27 cellular contexts compared by ENCODE assay signal in the genomic region with DNA sequence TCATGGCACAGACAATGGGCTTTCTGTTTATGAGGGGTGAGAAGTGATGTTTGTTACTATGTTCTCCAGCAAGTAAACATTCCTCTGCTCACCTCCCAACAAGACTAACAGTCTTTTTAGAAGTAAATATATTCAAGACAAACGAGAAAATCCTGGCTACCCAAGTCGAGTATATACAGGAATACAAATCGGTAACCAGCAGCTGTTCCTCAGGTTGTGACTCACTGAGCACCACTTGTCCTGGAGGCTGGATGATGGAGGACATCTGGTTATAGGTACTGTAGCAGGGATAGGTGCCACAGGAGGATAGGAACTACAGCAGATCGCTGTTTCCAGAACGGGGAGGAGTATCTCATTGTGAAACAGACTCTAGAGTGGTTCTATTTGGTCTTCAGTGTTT. TPM values are rescaled to one million over a fixed set of nuclear protein-coding genes. Genes with fewer than 3 reads are reported as not detected.
"Had no signal": no experiment of that assay in that cellular context is flagged by ENCODE, and none has a peak within 500 bp of the region (broad histone marks: within the 10 kb centered on the region; RNA-seq: fewer than 3 reads in every experiment).

No MANE protein-coding gene starts in this region.

- H3K4me1 ChIP-seq: parathyroid adenoma had no signal

- H3K4me3 ChIP-seq: ascending aorta, esophagus muscularis mucosa, heart left ventricle, right atrium auricular region, tibial nerve had no signal

- H3K4me3 Mint-ChIP-seq: activated CD4-positive, alpha-beta memory T cell treated with anti-CD3 and anti-CD28 coated beads, Interleukin-2, amount 10 ng/mL, durations not matched to agents 7 days and 5 days; activated CD8-positive, alpha-beta memory T cell treated with anti-CD3 and anti-CD28 coated beads, Interleukin-2, amount 10 ng/mL, durations not matched to agents 7 days and 5 days; activated naive CD8-positive, alpha-beta T cell treated with anti-CD3 and anti-CD28 coated beads for 36 hours; brain; immature natural killer cell; naive thymus-derived CD8-positive, alpha-beta T cell; neural crest cell; T-helper 1 cell treated with Interleukin-12 subunit alpha and Interleukin-12 subunit beta and Interleukin-4 antibody, amounts not matched to agents 30 μg/mL and 1 μg/mL, for 36 hours had no signal

- ATAC-seq: activated CD4-positive, CD25-positive, alpha-beta regulatory T cell treated with anti-CD3 and anti-CD28 coated beads, Interleukin-2, amount 50 U/mL, for 24 hours; activated CD8-positive, alpha-beta memory T cell treated with anti-CD3 and anti-CD28 coated beads, Interleukin-2, amount 10 ng/mL, durations not matched to agents 7 days and 5 days; foreskin keratinocyte; heart left ventricle; left colon; naive thymus-derived CD8-positive, alpha-beta T cell had no signal

- H3K27ac ChIP-seq: ascending aorta, esophagus muscularis mucosa, foreskin keratinocyte, heart left ventricle, parathyroid adenoma, right atrium auricular region, tibial nerve, WERI-Rb-1 had no signal

- DNase-seq: activated CD4-positive, alpha-beta memory T cell treated with anti-CD3 and anti-CD28 coated beads, Interleukin-2, amount 10 ng/mL, durations not matched to agents 7 days and 5 days; activated CD4-positive, alpha-beta T cell treated with anti-CD3 and anti-CD28 coated beads for 48 hours; activated CD8-positive, alpha-beta memory T cell treated with anti-CD3 and anti-CD28 coated beads, Interleukin-2, amount 10 ng/mL, durations not matched to agents 7 days and 5 days; activated naive CD4-positive, alpha-beta T cell; activated naive CD8-positive, alpha-beta T cell treated with anti-CD3 and anti-CD28 coated beads for 36 hours; activated T-cell treated with anti-CD3 and anti-CD28 coated beads, Interleukin-2, amount 50 U/mL, for 48 hours; foreskin keratinocyte; heart left ventricle; hypothalamus; immature natural killer cell; kidney; left colon; naive thymus-derived CD8-positive, alpha-beta T cell; nucleus accumbens; stimulated activated naive CD4-positive, alpha-beta T cell treated with Interleukin-2 at 50 U/mL for 16 hours; T-helper 9 cell; WERI-Rb-1 had no signal

- H3K27ac Mint-ChIP-seq: activated CD4-positive, alpha-beta memory T cell treated with anti-CD3 and anti-CD28 coated beads, Interleukin-2, amount 10 ng/mL, durations not matched to agents 7 days and 5 days; activated CD8-positive, alpha-beta memory T cell treated with anti-CD3 and anti-CD28 coated beads, Interleukin-2, amount 10 ng/mL, durations not matched to agents 7 days and 5 days; activated naive CD8-positive, alpha-beta T cell treated with anti-CD3 and anti-CD28 coated beads for 36 hours; activated T-helper 2 cell treated with anti-CD3 and anti-CD28 coated beads, Interferon-gamma antibody, Interleukin-2, Interleukin-4, amounts not matched to agents 10 μg/mL and 5 μg/mL and 100 μg/mL, durations not matched to agents 14 hours and 24 hours and 36 hours; T-helper 1 cell treated with Interleukin-12 subunit alpha and Interleukin-12 subunit beta and Interleukin-4 antibody, amounts not matched to agents 30 μg/mL and 1 μg/mL, for 36 hours had no signal

- H3K9me3 Mint-ChIP-seq: activated CD4-positive, alpha-beta memory T cell treated with anti-CD3 and anti-CD28 coated beads, Interleukin-2, amount 10 ng/mL, durations not matched to agents 7 days and 5 days; activated naive CD8-positive, alpha-beta T cell treated with anti-CD3 and anti-CD28 coated beads for 36 hours; activated T-helper 2 cell treated with anti-CD3 and anti-CD28 coated beads, Interferon-gamma antibody, Interleukin-2, Interleukin-4, amounts not matched to agents 10 μg/mL and 5 μg/mL and 100 μg/mL, durations not matched to agents 14 hours and 24 hours and 36 hours; brain; immature natural killer cell; naive thymus-derived CD8-positive, alpha-beta T cell; neural crest cell; T-helper 1 cell treated with Interleukin-12 subunit alpha and Interleukin-12 subunit beta and Interleukin-4 antibody, amounts not matched to agents 30 μg/mL and 1 μg/mL, for 36 hours had no signal

- H3K27me3 Mint-ChIP-seq: activated CD4-positive, alpha-beta memory T cell treated with anti-CD3 and anti-CD28 coated beads, Interleukin-2, amount 10 ng/mL, durations not matched to agents 7 days and 5 days; activated CD8-positive, alpha-beta memory T cell treated with anti-CD3 and anti-CD28 coated beads, Interleukin-2, amount 10 ng/mL, durations not matched to agents 7 days and 5 days; activated naive CD8-positive, alpha-beta T cell treated with anti-CD3 and anti-CD28 coated beads for 36 hours; brain; naive thymus-derived CD8-positive, alpha-beta T cell had no signal

- H3K9ac ChIP-seq: parathyroid adenoma had no signal

- H3K9me3 ChIP-seq: ascending aorta, esophagus muscularis mucosa, heart left ventricle, right atrium auricular region, tibial nerve had no signal

- H2AFZ ChIP-seq: parathyroid adenoma had no signal

- H3K27me3 ChIP-seq: ascending aorta, esophagus muscularis mucosa, foreskin keratinocyte, heart left ventricle, right atrium auricular region, tibial nerve had no signal

RNA-seq across cellular contexts. Expression of gene PTGES3L, which starts 13.0 kb away (rescaled TPM):
- total RNA-seq: ascending aorta, tibial nerve had no signal
- polyA plus RNA-seq: immature natural killer cell had no signal
